ENCODE assay signal across 8 cellular contexts in the genomic region with DNA sequence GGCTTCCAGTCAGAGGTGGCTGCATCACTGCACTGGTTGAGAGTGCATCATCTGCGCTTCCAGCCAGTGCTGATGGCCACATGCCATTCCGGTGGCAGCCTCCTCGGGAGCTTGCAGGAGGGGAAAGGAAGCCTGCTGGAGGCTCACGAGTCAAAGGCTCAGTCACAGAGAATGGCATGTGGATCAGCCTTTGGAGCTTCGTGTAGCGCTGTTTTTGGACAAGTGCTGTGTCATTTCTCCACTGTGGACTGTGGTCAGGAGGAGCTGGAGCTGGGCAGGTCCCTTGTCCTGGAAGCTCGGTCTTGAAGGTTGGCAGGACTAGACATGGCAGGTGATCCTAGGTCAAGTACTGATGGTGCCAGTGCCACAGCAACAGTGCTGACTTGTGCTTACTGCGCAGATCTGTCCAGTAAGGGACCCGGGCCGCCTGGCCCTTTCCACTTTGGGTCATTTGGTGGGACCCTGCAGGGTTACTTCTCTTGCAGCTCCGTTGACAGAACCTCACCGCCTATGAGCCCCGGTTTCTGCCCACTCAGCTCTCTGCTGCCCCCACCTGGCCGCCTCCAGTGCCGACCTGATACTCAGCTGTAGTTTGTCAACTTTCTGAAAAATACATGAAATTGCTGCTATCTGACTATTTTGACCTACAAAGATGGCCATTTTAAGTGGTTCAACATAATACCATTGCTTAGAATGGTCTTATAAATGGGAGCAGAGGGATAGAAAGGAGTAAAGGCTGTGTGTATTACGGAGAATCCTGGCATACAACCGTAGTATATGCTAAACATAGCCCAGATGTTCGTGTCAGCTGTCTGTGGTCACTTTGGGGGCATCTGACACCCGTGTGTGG. TPM values are rescaled to one million over a fixed set of nuclear protein-coding genes. Genes with fewer than 3 reads are reported as not detected.
DNase-seq lines count a peak whose midpoint lies in the region; ATAC-seq and TF ChIP-seq lines count a peak whose summit lies in the region.

No MANE protein-coding gene starts in this region.

- peak; percentile 1 for DNase-seq in GF-D8 (lab: John Stamatoyannopoulos, UW)
- DNase-seq in HuH-7 (ENCODE audit: low spot score) = peak; percentile 48
- DNase-seq in SKM-1 treated with dmso at 0.1 percent for 144 hours (lab: John Stamatoyannopoulos, UW; ENCODE audit: unreplicated experiment) = peak; percentile 81
- peak; percentile 86 for DNase-seq in activated naive CD4-positive, alpha-beta T cell treated with anti-CD3 and anti-CD28 coated beads, Interleukin-2, amount 10 ng/mL, durations not matched to agents 7 days and 5 days
- peak; percentile 90 for DNase-seq in glutamatergic neuron
- DNase-seq in posterior cingulate gyrus = peak; percentile 68 to 96 (median 86)
- DNase-seq in tibial nerve (ENCODE audit: low spot score in 2 of 2) = peak; percentile 71 to 74

- no peaks in the 10 kb centered on the region for H3K27me3 ChIP-seq in tibial nerve

- no peaks in the 10 kb centered on the region for H3K36me3 Mint-ChIP-seq in activated naive CD4-positive, alpha-beta T cell treated with anti-CD3 and anti-CD28 coated beads, Interleukin-2, amount 10 ng/mL, durations not matched to agents 7 days and 5 days
- H3K36me3 Mint-ChIP-seq in glutamatergic neuron (ENCODE audit: unreplicated experiment) = peaks cover 5% of the 10 kb centered on the region

- CTCF ChIA-PET in activated naive CD4-positive, alpha-beta T cell treated with anti-CD3 and anti-CD28 coated beads, Interleukin-2, amount 10 ng/mL, durations not matched to agents 7 days and 5 days (lab: Charles Lee) = interaction anchor here (0.6 to 3.1 kb wide), 33 partner anchors 9 to 372 kb away, joined by 3 to 31 read pairs (median 5); partner anchors contain the start of genes FAN1 and MTMR10

- no peak for ATAC-seq in HG03354 (IDR thresholded peaks at IDR 0.05; ENCODE audit: poor library complexity, severe bottlenecking, unreplicated experiment)

- peaks cover 54% of the 10 kb centered on the region for H3K27me3 Mint-ChIP-seq in activated naive CD4-positive, alpha-beta T cell treated with anti-CD3 and anti-CD28 coated beads, Interleukin-2, amount 10 ng/mL, durations not matched to agents 7 days and 5 days
- H3K27me3 Mint-ChIP-seq in glutamatergic neuron (ENCODE audit: unreplicated experiment) = peaks cover 5% of the 10 kb centered on the region

- H3K4me3 ChIP-seq in tibial nerve = no peak overlapping the region

- H3K27ac ChIP-seq in tibial nerve = no peak overlapping the region

- no peak for TF ChIP-seq EP300 in tibial nerve (IDR thresholded peaks at IDR 0.05)

- no peak overlapping the region for H3K4me3 Mint-ChIP-seq in activated naive CD4-positive, alpha-beta T cell treated with anti-CD3 and anti-CD28 coated beads, Interleukin-2, amount 10 ng/mL, durations not matched to agents 7 days and 5 days
- no peak overlapping the region for H3K4me3 Mint-ChIP-seq in glutamatergic neuron (ENCODE audit: unreplicated experiment)

- TF ChIP-seq CTCF in glutamatergic neuron (IDR thresholded peaks at IDR 0.05; ENCODE audit: partially characterized antibody, unreplicated experiment) (peak; percentile 92), tibial nerve (IDR thresholded peaks at IDR 0.05) (peak; percentile 82 to 93 (median 89))

- H3K9me3 ChIP-seq in tibial nerve = no peaks in the 10 kb centered on the region

- H3K36me3 ChIP-seq in tibial nerve = no peaks in the 10 kb centered on the region

- peaks cover 3% of the 10 kb centered on the region for H3K4me1 Mint-ChIP-seq in activated naive CD4-positive, alpha-beta T cell treated with anti-CD3 and anti-CD28 coated beads, Interleukin-2, amount 10 ng/mL, durations not matched to agents 7 days and 5 days
- H3K4me1 Mint-ChIP-seq in glutamatergic neuron (ENCODE audit: low read depth, unreplicated experiment) = peaks cover 7% of the 10 kb centered on the region

- intact Hi-C loops in posterior cingulate gyrus (cut with DNase I) = loop anchor here (10.0 kb wide), 4 partner anchors 184 to 334 kb away; partner anchors contain the start of gene FAN1

- no peak overlapping the region for H3K27ac Mint-ChIP-seq in activated naive CD4-positive, alpha-beta T cell treated with anti-CD3 and anti-CD28 coated beads, Interleukin-2, amount 10 ng/mL, durations not matched to agents 7 days and 5 days
- H3K27ac Mint-ChIP-seq in glutamatergic neuron (ENCODE audit: unreplicated experiment) = no peak overlapping the region

- peaks cover 0 to 12% (median 2%) of the 10 kb centered on the region in 4 donors for H3K4me1 ChIP-seq in tibial nerve

- WGBS in tibial nerve, 2 donors = 30 to 39% methylated on average over 13 to 19 of the region's 19 CpGs

- H3K9me3 Mint-ChIP-seq in activated naive CD4-positive, alpha-beta T cell treated with anti-CD3 and anti-CD28 coated beads, Interleukin-2, amount 10 ng/mL, durations not matched to agents 7 days and 5 days = no peaks in the 10 kb centered on the region
- H3K9me3 Mint-ChIP-seq in glutamatergic neuron (ENCODE audit: unreplicated experiment) = peaks cover 2% of the 10 kb centered on the region

- no peak for TF ChIP-seq POLR2A in tibial nerve (IDR thresholded peaks at IDR 0.05)

RNA-seq across cellular contexts. Expression of gene TRPM1, which starts 27.6 kb away (rescaled TPM):
- not detected for total RNA-seq in glutamatergic neuron (ENCODE audit: unreplicated experiment)
- not detected for total RNA-seq in tibial nerve

Comparison
In these comparisons a context has a peak if more than half of its experiments do, and no peak if none do; other contexts are left out.
1. DNase-seq: peak in every context shown above with its lines; median percentile 90 in glutamatergic neuron; 86 in activated naive CD4-positive, alpha-beta T cell treated with anti-CD3 and anti-CD28 coated beads, Interleukin-2, amount 10 ng/mL, durations not matched to agents 7 days and 5 days; 86 in posterior cingulate gyrus; 81 in SKM-1 treated with dmso at 0.1 percent for 144 hours; 72 in tibial nerve; 48 in HuH-7; 1 in GF-D8.